Comparison of ENCODE assay signal across 31 cellular contexts in genomic region chr12:52591521-52591920, GRCh38. TPM values are rescaled to one million over a fixed set of nuclear protein-coding genes. Genes with fewer than 3 reads are reported as not detected.
"Had no signal": no experiment of that assay in that cellular context is flagged by ENCODE, and none has a peak within 500 bp of the region (broad histone marks: within the 10 kb centered on the region; RNA-seq: fewer than 3 reads in every experiment).

No MANE protein-coding gene starts in this region.

- H3K4me1 Mint-ChIP-seq: activated T-helper 17 cell treated with anti-CD3 and anti-CD28 coated beads, Interleukin-2, amount 50 U/mL, for 72 hours; brain; endodermal cell had no signal

- DNase-seq: activated CD4-positive, alpha-beta T cell treated with anti-CD3 and anti-CD28 coated beads for 48 hours; activated CD4-positive, alpha-beta T cell treated with anti-CD3 and anti-CD28 coated beads, Interleukin-2, amount 50 U/mL, for 1 hour; activated CD4-positive, alpha-beta T cell treated with anti-CD3 and anti-CD28 coated beads, Interleukin-2, amount 50 U/mL, for 48 hours; activated CD8-positive, alpha-beta memory T cell treated with anti-CD3 and anti-CD28 coated beads for 24 hours; activated CD8-positive, alpha-beta T cell treated with anti-CD3 and anti-CD28 coated beads for 36 hours; activated effector memory CD4-positive, alpha-beta T cell treated with Interleukin-2 at 50 U/mL for 16 hours; activated gamma-delta T cell treated with Interleukin-2 at 50 U/mL for 16 hours; activated naive CD4-positive, alpha-beta T cell treated with anti-CD3 and anti-CD28 coated beads for 36 hours; activated naive CD8-positive, alpha-beta T cell treated with anti-CD3 and anti-CD28 coated beads, Interleukin-2, amount 10 ng/mL, durations not matched to agents 7 days and 5 days; activated T-cell treated with anti-CD3 and anti-CD28 coated beads, Interleukin-2, amount 50 U/mL, for 4 hours; dorsolateral prefrontal cortex; effector memory CD4-positive, alpha-beta T cell; endodermal cell; erythroblast; foreskin keratinocyte; gastrocnemius medialis; glutamatergic neuron; heart left ventricle; T-helper 1 cell; T-helper 2 cell had no signal

- H3K27me3 Mint-ChIP-seq: activated CD8-positive, alpha-beta T cell treated with anti-CD3 and anti-CD28 coated beads for 36 hours had no signal

- H3K36me3 ChIP-seq: ascending aorta, breast epithelium, cardiac muscle cell, esophagus muscularis mucosa, gastrocnemius medialis, heart left ventricle had no signal

- H3K9me3 Mint-ChIP-seq: activated CD8-positive, alpha-beta T cell treated with anti-CD3 and anti-CD28 coated beads for 36 hours; activated naive CD4-positive, alpha-beta T cell treated with anti-CD3 and anti-CD28 coated beads for 36 hours; activated naive CD4-positive, alpha-beta T cell treated with anti-CD3 and anti-CD28 coated beads, Interleukin-2, amount 50 U/mL, for 72 hours; activated naive CD8-positive, alpha-beta T cell treated with anti-CD3 and anti-CD28 coated beads, Interleukin-2, amount 10 ng/mL, durations not matched to agents 7 days and 5 days; activated T-cell treated with anti-CD3 and anti-CD28 coated beads, Interleukin-2, amount 50 U/mL, for 4 hours; activated T-helper 17 cell treated with anti-CD3 and anti-CD28 coated beads, Interleukin-2, amount 50 U/mL, for 72 hours; central memory CD8-positive, alpha-beta T cell; dendritic cell treated with granulocyte-macrophage colony-stimulating factor and Interleukin-4, amounts not matched to agents 40 ng/mL and 50 ng/mL, for 4 days had no signal

- H3K36me3 Mint-ChIP-seq: activated naive CD4-positive, alpha-beta T cell treated with anti-CD3 and anti-CD28 coated beads, Interleukin-2, amount 50 U/mL, for 72 hours; activated naive CD8-positive, alpha-beta T cell treated with anti-CD3 and anti-CD28 coated beads, Interleukin-2, amount 10 ng/mL, durations not matched to agents 7 days and 5 days; brain had no signal

- H3K27me3 ChIP-seq: ascending aorta, gastrocnemius medialis had no signal

- H3K27ac ChIP-seq: ascending aorta, breast epithelium, cardiac muscle cell, coronary artery, dorsolateral prefrontal cortex, esophagus muscularis mucosa, foreskin keratinocyte, gastrocnemius medialis, heart left ventricle had no signal

- H3K27ac Mint-ChIP-seq: activated CD8-positive, alpha-beta T cell treated with anti-CD3 and anti-CD28 coated beads for 36 hours; activated naive CD4-positive, alpha-beta T cell treated with anti-CD3 and anti-CD28 coated beads for 36 hours; activated naive CD8-positive, alpha-beta T cell treated with anti-CD3 and anti-CD28 coated beads, Interleukin-2, amount 10 ng/mL, durations not matched to agents 7 days and 5 days; activated T-helper 17 cell treated with anti-CD3 and anti-CD28 coated beads, Interleukin-2, amount 50 U/mL, for 72 hours; brain; dendritic cell treated with granulocyte-macrophage colony-stimulating factor and Interleukin-4, amounts not matched to agents 40 ng/mL and 50 ng/mL, for 4 days; endodermal cell had no signal

- H3K9me3 ChIP-seq: ascending aorta, breast epithelium, esophagus muscularis mucosa, gastrocnemius medialis, heart left ventricle had no signal

- H3K4me1 ChIP-seq: ascending aorta, breast epithelium, esophagus muscularis mucosa, foreskin keratinocyte, gastrocnemius medialis, heart left ventricle had no signal

- H3K4me3 ChIP-seq: ascending aorta, breast epithelium, cardiac muscle cell, coronary artery, dorsolateral prefrontal cortex, esophagus muscularis mucosa, gastrocnemius medialis, heart left ventricle had no signal

- H3K4me3 Mint-ChIP-seq: activated CD8-positive, alpha-beta T cell treated with anti-CD3 and anti-CD28 coated beads for 36 hours; activated naive CD4-positive, alpha-beta T cell treated with anti-CD3 and anti-CD28 coated beads for 36 hours; activated naive CD8-positive, alpha-beta T cell treated with anti-CD3 and anti-CD28 coated beads, Interleukin-2, amount 10 ng/mL, durations not matched to agents 7 days and 5 days; activated T-cell treated with anti-CD3 and anti-CD28 coated beads, Interleukin-2, amount 50 U/mL, for 4 hours; activated T-helper 17 cell treated with anti-CD3 and anti-CD28 coated beads, Interleukin-2, amount 50 U/mL, for 72 hours; brain; central memory CD8-positive, alpha-beta T cell; dendritic cell treated with granulocyte-macrophage colony-stimulating factor and Interleukin-4, amounts not matched to agents 40 ng/mL and 50 ng/mL, for 4 days; endodermal cell had no signal

- ATAC-seq: activated CD8-positive, alpha-beta T cell treated with anti-CD3 and anti-CD28 coated beads for 36 hours; activated naive CD4-positive, alpha-beta T cell treated with anti-CD3 and anti-CD28 coated beads, Interleukin-2, amount 50 U/mL, for 72 hours; activated T-cell treated with anti-CD3 and anti-CD28 coated beads, Interleukin-2, amount 50 U/mL, for 4 hours; activated T-helper 17 cell treated with anti-CD3 and anti-CD28 coated beads, Interleukin-2, amount 50 U/mL, for 72 hours; foreskin keratinocyte; gastrocnemius medialis; heart left ventricle had no signal

RNA-seq across cellular contexts. Expression of gene KRT72, which starts 9.7 kb away (rescaled TPM):
- total RNA-seq: activated T-helper 17 cell treated with anti-CD3 and anti-CD28 coated beads, Interleukin-2, amount 50 U/mL, for 72 hours; ascending aorta; breast epithelium; cardiac muscle cell; cerebellum; endodermal cell; esophagus muscularis mucosa; foreskin keratinocyte; gastrocnemius medialis; heart left ventricle had no signal

RNA-seq across cellular contexts. Expression of gene KRT74, which starts 17.9 kb away (rescaled TPM):
- total RNA-seq: activated CD8-positive, alpha-beta T cell treated with anti-CD3 and anti-CD28 coated beads for 36 hours; activated naive CD4-positive, alpha-beta T cell treated with anti-CD3 and anti-CD28 coated beads for 36 hours; activated naive CD4-positive, alpha-beta T cell treated with anti-CD3 and anti-CD28 coated beads, Interleukin-2, amount 50 U/mL, for 72 hours; activated naive CD8-positive, alpha-beta T cell treated with anti-CD3 and anti-CD28 coated beads, Interleukin-2, amount 10 ng/mL, durations not matched to agents 7 days and 5 days; activated T-cell treated with anti-CD3 and anti-CD28 coated beads, Interleukin-2, amount 50 U/mL, for 4 hours; activated T-helper 17 cell treated with anti-CD3 and anti-CD28 coated beads, Interleukin-2, amount 50 U/mL, for 72 hours; ascending aorta; breast epithelium; cardiac muscle cell; cerebellum; dorsolateral prefrontal cortex; endodermal cell; esophagus muscularis mucosa; foreskin keratinocyte; gastrocnemius medialis; heart left ventricle had no signal

RNA-seq across cellular contexts. Expression of gene KRT73, which starts 26.8 kb away (rescaled TPM):
- total RNA-seq: activated T-helper 17 cell treated with anti-CD3 and anti-CD28 coated beads, Interleukin-2, amount 50 U/mL, for 72 hours; ascending aorta; breast epithelium; cardiac muscle cell; cerebellum; endodermal cell; esophagus muscularis mucosa; foreskin keratinocyte; gastrocnemius medialis; heart left ventricle had no signal

RNA-seq across cellular contexts. Expression of gene KRT71, which starts 38.6 kb away (rescaled TPM):
- total RNA-seq: activated CD8-positive, alpha-beta T cell treated with anti-CD3 and anti-CD28 coated beads for 36 hours; activated naive CD4-positive, alpha-beta T cell treated with anti-CD3 and anti-CD28 coated beads for 36 hours; activated naive CD4-positive, alpha-beta T cell treated with anti-CD3 and anti-CD28 coated beads, Interleukin-2, amount 50 U/mL, for 72 hours; activated naive CD8-positive, alpha-beta T cell treated with anti-CD3 and anti-CD28 coated beads, Interleukin-2, amount 10 ng/mL, durations not matched to agents 7 days and 5 days; activated T-cell treated with anti-CD3 and anti-CD28 coated beads, Interleukin-2, amount 50 U/mL, for 4 hours; activated T-helper 17 cell treated with anti-CD3 and anti-CD28 coated beads, Interleukin-2, amount 50 U/mL, for 72 hours; ascending aorta; cardiac muscle cell; endodermal cell; esophagus muscularis mucosa; foreskin keratinocyte; gastrocnemius medialis; heart left ventricle had no signal
